1 cellular context compared by ENCODE assay signal in genomic region chr11:67627788-67628624, GRCh38.
TF ChIP-seq lines count a peak whose summit lies in the region.

No MANE protein-coding gene starts in this region.

TF ChIP-seq in H1, 55 proteins besides CTCF, POLR2A, EP300 and RAD21:
- 0 out of 2 replicates have a peak, but pooled peaks have one; percentile 0 for TF ChIP-seq TAF1 (IDR thresholded peaks at IDR 0.05; ENCODE audit: low read depth, low read length)
- TF ChIP-seq TCF12 (IDR thresholded peaks at IDR 0.05; ENCODE audit: low read depth, low read length), result no peak
- peak; percentile 17; the same call in 1 of the 2 replicates for TF ChIP-seq E2F6 (IDR thresholded peaks at IDR 0.05)
- TF ChIP-seq SIRT6 (IDR thresholded peaks at IDR 0.05; ENCODE audit: low read length), result peak; percentile 65
- no peak for TF ChIP-seq CBX5 (IDR thresholded peaks at IDR 0.05; ENCODE audit: low read depth, low read length)
- TF ChIP-seq ATF3 (IDR thresholded peaks at IDR 0.05; ENCODE audit: insufficient read depth, low read depth, low read length), result no peak
- peak; percentile 63 for TF ChIP-seq TAF7 (optimal IDR thresholded peaks at IDR 0.05; ENCODE audit: borderline replicate concordance, low read depth, low read length)
- no peak for TF ChIP-seq RBBP5 (IDR thresholded peaks at IDR 0.05; ENCODE audit: borderline replicate concordance, low read depth, low read length)
- peak; percentile 81 for TF ChIP-seq POLR2AphosphoS5 (IDR thresholded peaks at IDR 0.05; ENCODE audit: low read depth, low read length)
TF ChIP-seq in H1: peak in this region for 5.
